ENCODE assay signal across 1 cellular context in genomic region chr2:200845669-200846325, GRCh38.
A peak's percentile ranks its signal among the peaks of the same experiment; 100 is the strongest.
TF ChIP-seq lines count a peak whose summit lies in the region.

No MANE protein-coding gene starts in this region.

TF ChIP-seq in HepG2, 621 proteins besides CTCF, POLR2A, EP300 and RAD21:
- TF ChIP-seq FOSL2 (CRISPR knock-in tag; IDR thresholded peaks at IDR 0.05) (0 out of 2 replicates have a peak, but pooled peaks have one; percentile 26), ZMYM3 (CRISPR knock-in tag; IDR thresholded peaks at IDR 0.05) (0 out of 2 replicates have a peak, but pooled peaks have one; percentile 2), ARNT2 (CRISPR knock-in tag; IDR thresholded peaks at IDR 0.05; ENCODE audit: low read depth) (no peak), ZNF460 (CRISPR knock-in tag; IDR thresholded peaks at IDR 0.05; ENCODE audit: borderline replicate concordance) (peak; percentile 26; the same call in 1 of the 2 replicates)
